1 cellular context compared by ENCODE assay signal in genomic region chr16:25228372-25228771, GRCh38.
TF ChIP-seq lines count a peak whose summit lies in the region.

No MANE protein-coding gene starts in this region.

TF ChIP-seq in GM23338, 12 proteins besides CTCF, POLR2A, EP300 and RAD21 (continued from another document):
- no peak for TF ChIP-seq EZH2 (IDR thresholded peaks at IDR 0.05; ENCODE audit: low read depth, unreplicated experiment)
- TF ChIP-seq ETS1 (IDR thresholded peaks at IDR 0.05) = no peak
- no peak for TF ChIP-seq REST (IDR thresholded peaks at IDR 0.05; ENCODE audit: unreplicated experiment)
